ENCODE assay signal across 34 cellular contexts in genomic region chr2:23171108-23171507, GRCh38.
"Had no signal": no experiment of that assay in that cellular context is flagged by ENCODE, and none has a peak within 500 bp of the region (broad histone marks: within the 10 kb centered on the region; RNA-seq: fewer than 3 reads in every experiment).

No MANE protein-coding gene starts in this region.

- ATAC-seq: activated naive CD4-positive, alpha-beta T cell treated with anti-CD3 and anti-CD28 coated beads, Interleukin-2, amount 50 U/mL, for 72 hours; activated naive CD8-positive, alpha-beta T cell treated with anti-CD3 and anti-CD28 coated beads, Interleukin-2, amount 50 U/mL, for 24 hours; activated T-cell treated with anti-CD3 and anti-CD28 coated beads, Interleukin-2, amount 50 U/mL, for 4 hours; activated T-cell treated with anti-CD3 and anti-CD28 coated beads, Interleukin-2, amount 50 U/mL, for 72 hours; activated T-helper 17 cell treated with anti-CD3 and anti-CD28 coated beads, Interleukin-2, amount 50 U/mL, for 72 hours; body of pancreas had no signal

- H3K4me3 ChIP-seq: adrenal gland, ascending aorta, body of pancreas, breast epithelium, cardiac muscle cell had no signal

- FAIRE-seq: astrocyte, bronchial epithelial cell had no signal

- H3K27ac ChIP-seq: adrenal gland, ascending aorta, body of pancreas, brain microvascular endothelial cell, breast epithelium, cardiac muscle cell had no signal

- H3K4me1 ChIP-seq: ascending aorta, breast epithelium had no signal

- H3K36me3 ChIP-seq: adrenal gland, ascending aorta, brain microvascular endothelial cell, breast epithelium, cardiac muscle cell had no signal

- DNase-seq: activated effector memory CD4-positive, alpha-beta T cell treated with anti-CD3 and anti-CD28 coated beads, Interleukin-2, amount 50 U/mL, for 16 hours; activated effector memory CD4-positive, alpha-beta T cell treated with Interleukin-2 at 50 U/mL for 16 hours; activated gamma-delta T cell; activated gamma-delta T cell treated with Interleukin-2 at 50 U/mL for 16 hours; activated naive CD4-positive, alpha-beta T cell; activated naive CD4-positive, alpha-beta T cell treated with anti-CD3 and anti-CD28 coated beads for 36 hours; activated naive CD4-positive, alpha-beta T cell treated with anti-CD3 and anti-CD28 coated beads, Interleukin-2, amount 10 ng/mL, durations not matched to agents 7 days and 5 days; activated naive CD4-positive, alpha-beta T cell treated with anti-CD3 and anti-CD28 coated beads, Interleukin-2, amount 50 U/mL, for 16 hours; activated naive CD4-positive, alpha-beta T cell treated with Interleukin-2 at 50 U/mL for 16 hours; activated naive CD8-positive, alpha-beta T cell treated with anti-CD3 and anti-CD28 coated beads for 36 hours; activated naive CD8-positive, alpha-beta T cell treated with anti-CD3 and anti-CD28 coated beads, Interleukin-2, amount 10 ng/mL, durations not matched to agents 7 days and 5 days; activated naive CD8-positive, alpha-beta T cell treated with anti-CD3 and anti-CD28 coated beads, Interleukin-2, amount 50 U/mL, for 24 hours; activated T-cell treated with anti-CD3 and anti-CD28 coated beads, Interleukin-2, amount 50 U/mL, for 1 hour; activated T-cell treated with anti-CD3 and anti-CD28 coated beads, Interleukin-2, amount 50 U/mL, for 24 hours; activated T-cell treated with anti-CD3 and anti-CD28 coated beads, Interleukin-2, amount 50 U/mL, for 4 hours; activated T-cell treated with anti-CD3 and anti-CD28 coated beads, Interleukin-2, amount 50 U/mL, for 48 hours; activated T-cell treated with anti-CD3 and anti-CD28 coated beads, Interleukin-2, amount 50 U/mL, for 72 hours; adrenal gland; amniotic stem cell; amygdala; anterior cingulate cortex; aorta; body of pancreas; brain microvascular endothelial cell; caudate nucleus; central memory CD4-positive, alpha-beta T cell; cerebellar nuclear complex had no signal

- H3K27me3 ChIP-seq: adrenal gland, ascending aorta, body of pancreas, brain microvascular endothelial cell, breast epithelium, cardiac muscle cell had no signal

- H3K9me3 ChIP-seq: adrenal gland had no signal
